Comparison of ENCODE assay signal across 23 cellular contexts in the genomic region with DNA sequence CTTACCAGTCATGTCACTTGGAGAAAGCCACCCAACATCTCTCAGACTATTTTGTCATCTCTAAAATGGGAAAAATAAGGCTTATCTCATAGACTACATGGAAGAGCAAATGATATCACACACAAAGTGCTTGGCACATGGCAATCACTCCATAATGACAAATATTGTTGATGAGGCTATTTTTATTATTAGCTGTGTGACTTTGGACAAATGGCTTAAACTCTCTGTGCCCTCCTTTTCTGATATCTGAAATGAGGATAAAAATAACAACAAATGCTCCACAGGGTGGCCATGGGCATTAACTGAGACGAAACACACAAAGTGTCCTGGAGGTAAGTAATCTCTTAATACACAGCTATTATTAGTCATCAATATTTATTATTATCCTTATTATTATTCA.
"Had no signal": no experiment of that assay in that cellular context is flagged by ENCODE, and none has a peak within 500 bp of the region (broad histone marks: within the 10 kb centered on the region; RNA-seq: fewer than 3 reads in every experiment).

No MANE protein-coding gene starts in this region.

- H3K9me3 ChIP-seq: adrenal gland, body of pancreas, right lobe of liver, upper lobe of right lung had no signal

- H3K27me3 ChIP-seq: right lobe of liver had no signal

- DNase-seq: activated CD4-positive, alpha-beta memory T cell treated with anti-CD3 and anti-CD28 coated beads for 36 hours; activated CD4-positive, alpha-beta T cell treated with anti-CD3 and anti-CD28 coated beads, Interleukin-2, amount 10 ng/mL, durations not matched to agents 24 days and 14 days; activated CD4-positive, CD25-positive, alpha-beta regulatory T cell treated with anti-CD3 and anti-CD28 coated beads, Interleukin-2, amount 50 U/mL, for 72 hours; activated CD8-positive, alpha-beta memory T cell treated with anti-CD3 and anti-CD28 coated beads, Interleukin-2, amount 50 U/mL, for 4 hours; activated effector memory CD4-positive, alpha-beta T cell treated with anti-CD3 and anti-CD28 coated beads, Interleukin-2, amount 50 U/mL, for 16 hours; activated naive CD4-positive, alpha-beta T cell treated with anti-CD3 and anti-CD28 coated beads for 36 hours; activated naive CD8-positive, alpha-beta T cell treated with anti-CD3 and anti-CD28 coated beads for 36 hours; activated T-cell treated with anti-CD3 and anti-CD28 coated beads, Interleukin-2, amount 50 U/mL, for 1 hour; dorsolateral prefrontal cortex; effector memory CD4-positive, alpha-beta T cell; mammary epithelial cell; natural killer cell; right lobe of liver; stimulated activated CD4-positive, alpha-beta T cell treated with anti-CD3 and anti-CD28 coated beads, Interleukin-4, amount 100 ng/mL, for 24 hours; stimulated activated naive CD8-positive, alpha-beta T cell treated with anti-CD3 and anti-CD28 coated beads, Interleukin-15, amount 100 ng/mL, for 72 hours; T-helper 2 cell had no signal

- H3K27ac ChIP-seq: adrenal gland, body of pancreas, coronary artery, dorsolateral prefrontal cortex, right lobe of liver, skin epidermis, upper lobe of right lung had no signal

- H3K36me3 ChIP-seq: adrenal gland, right lobe of liver, upper lobe of right lung had no signal

- H3K4me1 ChIP-seq: right lobe of liver, upper lobe of right lung had no signal

- H3K4me3 ChIP-seq: body of pancreas, right lobe of liver, skin epidermis had no signal

- FAIRE-seq: frontal cortex had no signal

- ATAC-seq: body of pancreas; right lobe of liver; stimulated activated memory B cell treated with anti-CD40 and anti-IgM and Interleukin-4, amounts not matched to agents 10 μg/mL and 1 μg/mL and 100 μg/mL, for 72 hours had no signal
